7 cellular contexts compared by ENCODE assay signal in the genomic region with DNA sequence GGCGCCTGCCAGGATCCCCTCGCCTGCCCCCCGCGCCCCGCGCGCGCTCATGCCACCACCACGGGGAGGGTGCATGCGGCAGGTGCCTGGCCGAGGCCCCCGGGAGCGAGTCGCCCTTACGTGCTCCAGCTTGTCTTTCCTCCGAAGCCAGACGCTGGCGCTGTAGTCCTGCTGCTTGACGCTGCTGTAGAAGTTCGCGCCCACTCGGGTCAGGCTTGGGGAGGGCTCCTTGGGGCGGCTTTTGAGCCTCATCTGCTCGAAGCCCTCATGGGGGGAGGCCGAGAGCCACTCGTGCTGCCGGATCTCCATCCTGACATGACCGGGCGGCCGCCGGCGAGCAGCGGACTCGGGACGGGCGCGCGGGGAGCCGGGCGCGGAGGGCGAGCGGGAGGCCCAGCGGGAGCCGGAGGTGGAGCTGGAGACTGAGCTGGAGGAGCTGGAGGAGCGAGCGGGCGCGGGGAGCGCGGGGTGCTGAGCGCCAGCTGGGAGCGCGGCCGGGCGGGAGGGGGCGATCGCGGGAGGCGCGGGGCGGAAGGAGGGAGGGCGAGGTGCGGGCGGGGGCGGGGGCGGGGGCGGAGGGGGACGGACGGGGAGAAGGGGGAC. TPM values are rescaled to one million over a fixed set of nuclear protein-coding genes. Genes with fewer than 3 reads are reported as not detected.
A peak's percentile ranks its signal among the peaks of the same experiment; 100 is the strongest.
DNase-seq lines count a peak whose midpoint lies in the region; ATAC-seq, FAIRE-seq and TF ChIP-seq lines count a peak whose summit lies in the region.

No MANE protein-coding gene starts in this region.

- 2% methylated on average over 30 of the region's 70 CpGs; no CpG with 5 or more reads in 1 of the 2 donors for WGBS in testis, 2 donors

- TF ChIP-seq CTCF in brain microvascular endothelial cell (IDR thresholded peaks at IDR 0.05; ENCODE audit: low read depth, low read length, missing control alignments): peak; percentile 8
- TF ChIP-seq CTCF in testis (IDR thresholded peaks at IDR 0.05): no peak

- in situ Hi-C loops in brain microvascular endothelial cell (cut with HindIII; ENCODE audit: low pct_ligation_motif_present, low sequenced_read_pairs): no loop called here

- FAIRE-seq in GM12892 (lab: Jason Lieb, UNC): no peak

- H3K27ac ChIP-seq in brain microvascular endothelial cell (no peak overlapping the region), testis (no peak overlapping the region)

- TF ChIP-seq POLR2A in GM12892 (IDR thresholded peaks at IDR 0.05; ENCODE audit: low read depth, low read length) (no peak), testis (IDR thresholded peaks at IDR 0.05) (no peak)

- peaks cover 9% of the 10 kb centered on the region for H3K4me1 ChIP-seq in testis

- peak overlapping the region; percentile 17 for H3K4me3 ChIP-seq in brain microvascular endothelial cell (ENCODE audit: low read depth, low read length)
- peak overlapping the region; percentile 45 to 52 for H3K4me3 ChIP-seq in testis

- peak; percentile 33 for ATAC-seq in left colon

- intact Hi-C loops in left colon (cut with DNase I, micrococcal nuclease): no loop called here
- intact Hi-C loops in testis (cut with DNase I; ENCODE audit: low total_unique reads): no loop called here

- H3K27me3 ChIP-seq in brain microvascular endothelial cell (replicated peaks) (peaks cover 31% of the 10 kb centered on the region), testis (no peaks in the 10 kb centered on the region)

- H3K36me3 ChIP-seq in brain microvascular endothelial cell (replicated peaks) (no peaks in the 10 kb centered on the region), testis (ENCODE audit: low read depth, missing control alignments) (no peaks in the 10 kb centered on the region)

- DNase-seq in GM12892 (ENCODE audit: insufficient read length): peak; percentile 19
- DNase-seq in NCI-H1930 (lab: John Stamatoyannopoulos, UW): peak; percentile 19 to 42
- no peak for DNase-seq in brain microvascular endothelial cell
- DNase-seq in left colon: peak in 1 of 2 donors; percentile 7
- DNase-seq in testis: peak; percentile 73
- DNase-seq in stimulated activated naive CD4-positive, alpha-beta T cell (lab: John Stamatoyannopoulos, UW): no peak
- DNase-seq in mesenteric fat pad (ENCODE audit: low spot score): no peak

- H3K9me3 ChIP-seq in testis: no peaks in the 10 kb centered on the region

RNA-seq across cellular contexts. Expression of a gene that starts 0.4 kb away (rescaled TPM):
- polyA plus RNA-seq in GM12892 (2012; ENCODE audit: missing spikeins): not detected
- total RNA-seq in left colon: under 1 TPM in 1 of 2 donors, not detected in 1; 0.47 TPM
- total RNA-seq in testis: under 1 TPM; 0.63 to 0.81 TPM
- polyA plus RNA-seq in testis (ENCODE audit: insufficient read depth, low read depth, low replicate concordance): 1.7 TPM
- 0.26 TPM for total RNA-seq in mesenteric fat pad

Comparison
In these comparisons a context has a peak if more than half of its experiments do, and no peak if none do; other contexts are left out.
1. DNase-seq: peak in GM12892 (single experiment), NCI-H1930 (2 of 2) and testis (single experiment); none in brain microvascular endothelial cell (single experiment), stimulated activated naive CD4-positive, alpha-beta T cell (0 of 6) and mesenteric fat pad (single experiment).